30 cellular contexts compared by ENCODE assay signal in the genomic region with DNA sequence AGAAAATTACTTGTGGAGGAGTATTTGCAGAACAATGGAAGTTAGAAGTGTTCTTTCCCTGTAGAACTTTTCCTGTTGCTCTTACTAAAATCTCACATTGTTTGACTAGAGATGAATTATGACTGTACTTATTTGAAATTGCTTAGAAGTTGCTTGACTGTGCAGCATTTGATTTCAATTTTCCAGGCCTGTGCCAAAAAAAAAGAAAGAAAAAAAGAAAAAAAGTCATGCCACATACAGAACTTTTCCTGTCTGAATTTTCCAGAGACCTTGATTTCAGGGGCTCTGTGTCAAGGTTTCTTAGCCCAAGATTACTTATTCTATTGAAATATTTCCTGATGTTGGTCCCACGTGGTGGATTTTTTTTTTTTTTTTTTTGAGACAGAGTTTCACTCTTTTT.
"Had no signal": no experiment of that assay in that cellular context is flagged by ENCODE, and none has a peak within 500 bp of the region (broad histone marks: within the 10 kb centered on the region; RNA-seq: fewer than 3 reads in every experiment).

No MANE protein-coding gene starts in this region.

- H3K27ac Mint-ChIP-seq: activated CD4-positive, alpha-beta memory T cell treated with anti-CD3 and anti-CD28 coated beads for 36 hours; activated CD4-positive, alpha-beta T cell treated with anti-CD3 and anti-CD28 coated beads, Interleukin-2, amount 10 ng/mL, durations not matched to agents 24 days and 14 days; activated naive CD4-positive, alpha-beta T cell treated with anti-CD3 and anti-CD28 coated beads for 36 hours; activated naive CD8-positive, alpha-beta T cell treated with anti-CD3 and anti-CD28 coated beads for 36 hours; activated T-helper 1 cell treated with anti-CD3 and anti-CD28 coated beads, Interleukin-12 subunit alpha, Interleukin-12 subunit beta, Interleukin-2, Interleukin-4 antibody, amounts not matched to agents 30 ng/mL and 10 ng/mL and 1 ng/mL, durations not matched to agents 14 hours and 24 hours and 36 hours; effector memory CD8-positive, alpha-beta T cell; natural killer cell; T-helper 17 cell had no signal

- H3K4me1 ChIP-seq: colonic mucosa had no signal

- H3K4me3 ChIP-seq: adrenal gland, body of pancreas, cardiac muscle cell, colonic mucosa, dorsolateral prefrontal cortex, esophagus muscularis mucosa, gastrocnemius medialis, right atrium auricular region, suprapubic skin, tibial artery had no signal

- H3K9me3 ChIP-seq: adrenal gland, body of pancreas, colonic mucosa, esophagus muscularis mucosa, gastrocnemius medialis, right atrium auricular region, suprapubic skin, tibial artery had no signal

- H3K36me3 Mint-ChIP-seq: activated CD4-positive, alpha-beta memory T cell treated with anti-CD3 and anti-CD28 coated beads for 36 hours; activated naive CD8-positive, alpha-beta T cell treated with anti-CD3 and anti-CD28 coated beads for 36 hours; natural killer cell had no signal

- H3K4me3 Mint-ChIP-seq: activated CD4-positive, alpha-beta memory T cell treated with anti-CD3 and anti-CD28 coated beads for 36 hours; activated CD4-positive, alpha-beta T cell treated with anti-CD3 and anti-CD28 coated beads, Interleukin-2, amount 10 ng/mL, durations not matched to agents 24 days and 14 days; activated naive CD4-positive, alpha-beta T cell treated with anti-CD3 and anti-CD28 coated beads for 36 hours; activated naive CD8-positive, alpha-beta T cell treated with anti-CD3 and anti-CD28 coated beads for 36 hours; activated T-helper 1 cell treated with anti-CD3 and anti-CD28 coated beads, Interleukin-12 subunit alpha, Interleukin-12 subunit beta, Interleukin-2, Interleukin-4 antibody, amounts not matched to agents 30 ng/mL and 10 ng/mL and 1 ng/mL, durations not matched to agents 14 hours and 24 hours and 36 hours; effector memory CD8-positive, alpha-beta T cell; natural killer cell; T-helper 17 cell had no signal

- DNase-seq: activated CD4-positive, alpha-beta memory T cell treated with anti-CD3 and anti-CD28 coated beads for 36 hours; activated CD4-positive, alpha-beta T cell treated with anti-CD3 and anti-CD28 coated beads, Interleukin-2, amount 10 ng/mL, durations not matched to agents 24 days and 14 days; activated CD8-positive, alpha-beta memory T cell treated with anti-CD3 and anti-CD28 coated beads, Interleukin-2, amount 50 U/mL, for 4 hours; activated effector memory CD4-positive, alpha-beta T cell treated with anti-CD3 and anti-CD28 coated beads, Interleukin-2, amount 50 U/mL, for 16 hours; activated naive CD4-positive, alpha-beta T cell treated with anti-CD3 and anti-CD28 coated beads for 36 hours; activated naive CD8-positive, alpha-beta T cell treated with anti-CD3 and anti-CD28 coated beads for 36 hours; activated T-cell treated with anti-CD3 and anti-CD28 coated beads, Interleukin-2, amount 50 U/mL, for 1 hour; body of pancreas; cerebellar nuclear complex; colonic mucosa; dorsolateral prefrontal cortex; effector memory CD8-positive, alpha-beta T cell; gastrocnemius medialis; glutamatergic neuron; hippocampal formation; left colon; mammary epithelial cell; natural killer cell; stimulated activated naive CD4-positive, alpha-beta T cell; T-helper 17 cell; T1000; tibial artery; WERI-Rb-1 had no signal

- H3K36me3 ChIP-seq: adrenal gland, cardiac muscle cell, colonic mucosa, esophagus muscularis mucosa, gastrocnemius medialis, right atrium auricular region, suprapubic skin, tibial artery, WERI-Rb-1 had no signal

- H3K27ac ChIP-seq: cardiac muscle cell, colonic mucosa, esophagus muscularis mucosa, gastrocnemius medialis, right atrium auricular region, suprapubic skin, tibial artery, WERI-Rb-1 had no signal

- ATAC-seq: activated CD4-positive, CD25-positive, alpha-beta regulatory T cell treated with anti-CD3 and anti-CD28 coated beads, Interleukin-2, amount 50 U/mL, for 24 hours; body of pancreas; effector memory CD8-positive, alpha-beta T cell; gastrocnemius medialis; left colon; natural killer cell; T-helper 17 cell had no signal

- H3K4me1 Mint-ChIP-seq: natural killer cell had no signal

- H3K27me3 ChIP-seq: adrenal gland, body of pancreas, cardiac muscle cell, colonic mucosa, dorsolateral prefrontal cortex, esophagus muscularis mucosa, gastrocnemius medialis, right atrium auricular region, suprapubic skin had no signal

- H3K9me3 Mint-ChIP-seq: activated CD4-positive, alpha-beta memory T cell treated with anti-CD3 and anti-CD28 coated beads for 36 hours; activated CD4-positive, alpha-beta T cell treated with anti-CD3 and anti-CD28 coated beads, Interleukin-2, amount 10 ng/mL, durations not matched to agents 24 days and 14 days; activated naive CD4-positive, alpha-beta T cell treated with anti-CD3 and anti-CD28 coated beads for 36 hours; activated naive CD8-positive, alpha-beta T cell treated with anti-CD3 and anti-CD28 coated beads for 36 hours; activated T-helper 1 cell treated with anti-CD3 and anti-CD28 coated beads, Interleukin-12 subunit alpha, Interleukin-12 subunit beta, Interleukin-2, Interleukin-4 antibody, amounts not matched to agents 30 ng/mL and 10 ng/mL and 1 ng/mL, durations not matched to agents 14 hours and 24 hours and 36 hours; effector memory CD8-positive, alpha-beta T cell; natural killer cell had no signal
